ENCODE assay signal across 10 cellular contexts in genomic region chr4:41177016-41177415, GRCh38. TPM values are rescaled to one million over a fixed set of nuclear protein-coding genes. Genes with fewer than 3 reads are reported as not detected.
A peak's percentile ranks its signal among the peaks of the same experiment; 100 is the strongest.
DNase-seq lines count a peak whose midpoint lies in the region; TF ChIP-seq lines count a peak whose summit lies in the region.
"Had no signal": no experiment of that assay in that cellular context is flagged by ENCODE, and none has a peak within 500 bp of the region (broad histone marks: within the 10 kb centered on the region; RNA-seq: fewer than 3 reads in every experiment).

No MANE protein-coding gene starts in this region.

- peaks cover 7% of the 10 kb centered on the region for H4K20me1 ChIP-seq in osteoblast (ENCODE audit: insufficient read depth, low read length)

- H2AFZ ChIP-seq in osteoblast (ENCODE audit: low read length) = no peak overlapping the region

- peaks cover 80% of the 10 kb centered on the region for H3K79me2 ChIP-seq in osteoblast (ENCODE audit: insufficient read depth, low read length)

- intact Hi-C loops in adrenal gland (cut with DNase I) = no loop called here

- H3K9me3 ChIP-seq in osteoblast (ENCODE audit: low read depth, low read length) = no peaks in the 10 kb centered on the region
- no peaks in the 10 kb centered on the region for H3K9me3 ChIP-seq in adrenal gland (replicated peaks in 1 of 3)
- H3K9me3 ChIP-seq: colonic mucosa had no signal

- no peaks in the 10 kb centered on the region for H3K27me3 ChIP-seq in osteoblast (ENCODE audit: insufficient read depth, low read length)
- no peaks in the 10 kb centered on the region for H3K27me3 ChIP-seq in adrenal gland
- H3K27me3 ChIP-seq: colonic mucosa had no signal

- H3K27ac ChIP-seq in osteoblast (ENCODE audit: low read depth, low read length) = peak overlapping the region; percentile 84
- peak overlapping the region in 1 of 5 donors; percentile 9 for H3K27ac ChIP-seq in adrenal gland
- H3K27ac ChIP-seq: colonic mucosa had no signal

- H3K4me3 ChIP-seq in osteoblast (ENCODE audit: insufficient read depth, low read length) (peak overlapping the region; percentile 38), adrenal gland (no peak overlapping the region)
- H3K4me3 ChIP-seq: colonic mucosa had no signal

- H3K4me1 ChIP-seq in osteoblast (ENCODE audit: insufficient read depth, low read length) (peaks cover 46% of the 10 kb centered on the region), adrenal gland (replicated peaks in 1 of 2) (peaks cover 30 to 44% of the 10 kb centered on the region in 2 donors)

- TF ChIP-seq CTCF in osteoblast (IDR thresholded peaks at IDR 0.05; ENCODE audit: extremely low read depth, low read depth, low read length) (peak; percentile 41), adrenal gland (IDR thresholded peaks at IDR 0.05) (peak in 1 of 6 experiments; percentile 11)

- H3K4me2 ChIP-seq in osteoblast (ENCODE audit: insufficient read depth, low read length) = peak overlapping the region; percentile 76

- TF ChIP-seq POLR2A in adrenal gland (IDR thresholded peaks at IDR 0.05) = no peak

- H3K36me3 ChIP-seq in osteoblast (ENCODE audit: insufficient read depth, low read length) (no peaks in the 10 kb centered on the region), adrenal gland (replicated peaks in 1 of 2) (no peaks in the 10 kb centered on the region)
- H3K36me3 ChIP-seq: colonic mucosa had no signal

- DNase-seq in ELR (ENCODE audit: low read depth) (peak; percentile 85), RKO (ENCODE audit: low spot score) (peak; percentile 43), fibroblast of peridontal ligament (ENCODE audit: extremely low read depth) (peak; percentile 84), osteoblast (ENCODE audit: insufficient read length, low spot score, missing footprints) (no peak), NCI-H2107 treated with DMSO at 0.1 percent for 48 hours (lab: John Stamatoyannopoulos, UW; ENCODE audit: unreplicated experiment) (no peak), NCI-H446 treated with DMSO at 0.1 percent for 48 hours (lab: John Stamatoyannopoulos, UW) (no peak), adrenal gland (no peak), HUDEP-2 (lab: John Stamatoyannopoulos, UW; ENCODE audit: unreplicated experiment in 76 of 76) (no peak)
- DNase-seq: activated CD4-positive, alpha-beta T cell treated with anti-CD3 and anti-CD28 coated beads, Interleukin-2, amount 50 U/mL, for 48 hours; colonic mucosa had no signal

RNA-seq across cellular contexts. Expression of gene APBB2, which starts 37.3 kb away (rescaled TPM):
- total RNA-seq in osteoblast (89.0 and 92.3 TPM in 2 replicates), adrenal gland (100 to 1,000 TPM in 2 of 8 donors, 10 to 100 TPM in 6; 29.9 to 135 (median 45.3) TPM)
- 10 to 100 TPM; 12.4 to 19.3 (median 17.2) TPM for polyA plus RNA-seq in adrenal gland

Comparison
In these comparisons a context has a peak if more than half of its experiments do, and no peak if none do; other contexts are left out.
1. DNase-seq: peak in ELR (single experiment), RKO (single experiment) and fibroblast of peridontal ligament (single experiment); none in osteoblast (single experiment), NCI-H2107 treated with DMSO at 0.1 percent for 48 hours (single experiment), NCI-H446 treated with DMSO at 0.1 percent for 48 hours (single experiment), adrenal gland (0 of 7) and HUDEP-2 (0 of 76).